In genomic region chr1:6511056-6511455, GRCh38 we compare ENCODE assay signal across 32 cellular contexts. TPM values are rescaled to one million over a fixed set of nuclear protein-coding genes. Genes with fewer than 3 reads are reported as not detected.
"Had no signal": no experiment of that assay in that cellular context is flagged by ENCODE, and none has a peak within 500 bp of the region (broad histone marks: within the 10 kb centered on the region; RNA-seq: fewer than 3 reads in every experiment).

No MANE protein-coding gene starts in this region.

- H3K9me3 ChIP-seq: colonic mucosa, esophagus squamous epithelium, heart right ventricle, left lung, lower lobe of right lung, pancreas, prostate gland, testis, transverse colon had no signal

- H3K27ac Mint-ChIP-seq: activated naive CD8-positive, alpha-beta T cell had no signal

- H3K4me1 ChIP-seq: colonic mucosa, left lung, lower lobe of right lung, pancreas, prostate gland, transverse colon had no signal

- FAIRE-seq: endometrium, pancreas, urothelium cell line had no signal

- H3K4me3 Mint-ChIP-seq: activated naive CD8-positive, alpha-beta T cell; nephron had no signal

- H3K27ac ChIP-seq: colonic mucosa, epithelial cell of prostate, esophagus squamous epithelium, heart right ventricle, left lung, lower lobe of right lung, pancreas, prostate gland, testis, transverse colon, VCaP had no signal

- ATAC-seq: heart right ventricle; left lung; lower lobe of right lung; pancreas; sciatic nerve; stimulated activated naive CD8-positive, alpha-beta T cell treated with anti-CD3 and anti-CD28 coated beads, Interleukin-15, Interleukin-2, amounts not matched to agents 100 U/mL and 50 U/mL, for 24 hours had no signal

- DNase-seq: activated CD4-positive, alpha-beta T cell treated with anti-CD3 and anti-CD28 coated beads for 4 hours; activated CD4-positive, alpha-beta T cell treated with anti-CD3 and anti-CD28 coated beads, Interleukin-2, amount 50 U/mL, for 4 hours; activated effector memory CD4-positive, alpha-beta T cell treated with Interleukin-2 at 50 U/mL for 16 hours; activated naive CD4-positive, alpha-beta T cell treated with Interleukin-2 at 50 U/mL for 16 hours; anterior cingulate cortex; cerebellar nuclear complex; colonic mucosa; effector CD8-positive, alpha-beta T cell; esophagus squamous epithelium; foreskin melanocyte; heart right ventricle; left lung; lower lobe of right lung; mesenchymal stem cell; retina; stimulated activated CD4-positive, alpha-beta T cell treated with anti-CD3 and anti-CD28 coated beads, Interleukin-12 subunit alpha, Interleukin-12 subunit beta, amount 100 ng/mL, for 4 hours; stimulated activated CD4-positive, alpha-beta T cell treated with anti-CD3 and anti-CD28 coated beads, Interleukin-4, amount 100 ng/mL, for 1 hour; stimulated activated naive CD8-positive, alpha-beta T cell treated with anti-CD3 and anti-CD28 coated beads, Interleukin-15, Interleukin-2, amounts not matched to agents 100 U/mL and 50 U/mL, for 24 hours; testis; transverse colon had no signal

- H3K4me3 ChIP-seq: colonic mucosa, esophagus squamous epithelium, heart right ventricle, left lung, lower lobe of right lung, pancreas, prostate gland, skin epidermis, testis, transverse colon had no signal

- H3K27me3 ChIP-seq: colonic mucosa, heart right ventricle, pancreas, testis, transverse colon had no signal

- H3K27me3 Mint-ChIP-seq: activated naive CD8-positive, alpha-beta T cell had no signal

- H3K36me3 Mint-ChIP-seq: activated naive CD8-positive, alpha-beta T cell had no signal

- H3K9me3 Mint-ChIP-seq: nephron had no signal

- H3K36me3 ChIP-seq: colonic mucosa, esophagus squamous epithelium, heart right ventricle, left lung, lower lobe of right lung, pancreas, prostate gland, transverse colon had no signal

RNA-seq across cellular contexts. Expression of gene TAS1R1, which starts 44.1 kb away (rescaled TPM):
- total RNA-seq: colonic mucosa, dermis microvascular lymphatic vessel endothelial cell, esophagus squamous epithelium, glomerular endothelial cell, heart right ventricle, left lung, pancreas, sciatic nerve had no signal
- polyA plus RNA-seq: heart right ventricle, pancreas had no signal
